In genomic region chr7:96996937-96997511, GRCh38 we compare ENCODE assay signal across 15 cellular contexts. TPM values are rescaled to one million over a fixed set of nuclear protein-coding genes. Genes with fewer than 3 reads are reported as not detected.
A peak's percentile ranks its signal among the peaks of the same experiment; 100 is the strongest.
DNase-seq lines count a peak whose midpoint lies in the region; ATAC-seq and TF ChIP-seq lines count a peak whose summit lies in the region.
"Had no signal": no experiment of that assay in that cellular context is flagged by ENCODE, and none has a peak within 500 bp of the region (broad histone marks: within the 10 kb centered on the region; RNA-seq: fewer than 3 reads in every experiment).

No MANE protein-coding gene starts in this region.

- H3K27ac Mint-ChIP-seq in T-helper 17 cell: no peak overlapping the region
- no peak overlapping the region for H3K27ac Mint-ChIP-seq in glutamatergic neuron (ENCODE audit: unreplicated experiment)
- H3K27ac Mint-ChIP-seq: CD4-positive, alpha-beta memory T cell had no signal

- H3K27me3 Mint-ChIP-seq in T-helper 17 cell: peaks cover 94% of the 10 kb centered on the region
- peaks cover 68% of the 10 kb centered on the region for H3K27me3 Mint-ChIP-seq in glutamatergic neuron (ENCODE audit: unreplicated experiment)

- TF ChIP-seq CTCF in GM20000 (IDR thresholded peaks at IDR 0.05; ENCODE audit: extremely low read depth, missing control alignments): no peak
- no peak for TF ChIP-seq CTCF in glutamatergic neuron (IDR thresholded peaks at IDR 0.05; ENCODE audit: partially characterized antibody, unreplicated experiment)

- peaks cover 17% of the 10 kb centered on the region for H3K9me3 Mint-ChIP-seq in glutamatergic neuron (ENCODE audit: unreplicated experiment)

- no peak for ATAC-seq in T-helper 17 cell
- no peak for ATAC-seq in HG02623 (IDR thresholded peaks at IDR 0.05; ENCODE audit: unreplicated experiment)
- ATAC-seq: GM12878 had no signal

- H3K4me3 Mint-ChIP-seq in T-helper 17 cell (peak overlapping the region; percentile 47), glutamatergic neuron (ENCODE audit: unreplicated experiment) (peak overlapping the region; percentile 55)

- peak; percentile 15 for DNase-seq in GM20000 (ENCODE audit: low spot score)
- no peak for DNase-seq in T-helper 17 cell
- DNase-seq in glutamatergic neuron: no peak
- peak; percentile 1 for DNase-seq in putamen (ENCODE audit: low spot score)
- no peak for DNase-seq in NCI-H1417 treated with DMSO at 0.1 percent for 48 hours (lab: John Stamatoyannopoulos, UW)
- no peak for DNase-seq in NCI-H524 treated with DMSO at 0.1 percent for 48 hours (lab: John Stamatoyannopoulos, UW)
- DNase-seq: BE2C; CD4-positive, alpha-beta memory T cell; DMS79; NCI-H2081 treated with DMSO at 0.1 percent for 48 hours; NCI-H226; Right ventricle myocardium superior had no signal

- H3K4me1 Mint-ChIP-seq in T-helper 17 cell (no peaks in the 10 kb centered on the region), glutamatergic neuron (ENCODE audit: low read depth, unreplicated experiment) (peaks cover 15% of the 10 kb centered on the region)

- H3K9me3 ChIP-seq in T-helper 17 cell (ENCODE audit: control insufficient read depth, low read length, poor library complexity, severe bottlenecking): peaks cover 3% of the 10 kb centered on the region
- H3K9me3 ChIP-seq: BE2C had no signal

- H3K36me3 Mint-ChIP-seq in T-helper 17 cell (ENCODE audit: low read depth): no peaks in the 10 kb centered on the region
- H3K36me3 Mint-ChIP-seq in glutamatergic neuron (ENCODE audit: unreplicated experiment): no peaks in the 10 kb centered on the region

RNA-seq across cellular contexts. Expression of gene DLX6, which starts 8.3 kb away (rescaled TPM):
- total RNA-seq in T-helper 17 cell (not detected), glutamatergic neuron (ENCODE audit: unreplicated experiment) (not detected)
- total RNA-seq: CD4-positive, alpha-beta memory T cell; G401; GM12878; Right ventricle myocardium superior had no signal

RNA-seq across cellular contexts. Expression of gene DLX5, which starts 27.6 kb away (rescaled TPM):
- not detected for total RNA-seq in T-helper 17 cell
- not detected for total RNA-seq in glutamatergic neuron (ENCODE audit: unreplicated experiment)
- total RNA-seq: CD4-positive, alpha-beta memory T cell; G401; GM12878; Right ventricle myocardium superior had no signal

Comparison
In these comparisons a context has a peak if more than half of its experiments do, and no peak if none do; other contexts are left out.
1. DNase-seq: peak in GM20000 (single experiment) and putamen (single experiment); none in T-helper 17 cell (0 of 3), glutamatergic neuron (single experiment), NCI-H1417 treated with DMSO at 0.1 percent for 48 hours (single experiment) and NCI-H524 treated with DMSO at 0.1 percent for 48 hours (single experiment).